In the genomic region with DNA sequence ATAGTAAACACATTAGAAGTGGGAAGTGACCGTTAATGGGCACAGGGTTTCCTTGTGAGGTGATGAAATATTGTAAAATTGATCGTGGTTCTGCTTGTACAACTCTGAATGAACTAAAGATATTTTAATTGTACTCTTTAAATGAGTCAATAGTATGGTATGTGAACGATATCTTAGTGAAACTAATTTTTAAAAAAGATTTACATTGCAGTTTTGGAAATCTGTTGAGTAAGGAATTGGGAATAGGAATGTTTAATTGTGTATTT, we compare ENCODE assay signal across 10 cellular contexts. TPM values are rescaled to one million over a fixed set of nuclear protein-coding genes. Genes with fewer than 3 reads are reported as not detected.
DNase-seq lines count a peak whose midpoint lies in the region; ATAC-seq and TF ChIP-seq lines count a peak whose summit lies in the region.
"Had no signal": no experiment of that assay in that cellular context is flagged by ENCODE, and none has a peak within 500 bp of the region (broad histone marks: within the 10 kb centered on the region; RNA-seq: fewer than 3 reads in every experiment).

No MANE protein-coding gene starts in this region.

- H3K4me2 ChIP-seq in HCT116 (ENCODE audit: low read length), result peak overlapping the region; percentile 82
- no peak overlapping the region for H3K4me2 ChIP-seq in mesenchymal stem cell (ENCODE audit: low read length, poor library complexity, severe bottlenecking)

- POLR2A ChIA-PET in HCT116 (lab: Charles Lee), result no interaction called here
- POLR2A ChIA-PET in activated naive CD8-positive, alpha-beta T cell treated with anti-CD3 and anti-CD28 coated beads, Interleukin-2, amount 10 ng/mL, durations not matched to agents 7 days and 5 days (lab: Charles Lee), result no interaction called here

- H3K9ac ChIP-seq in HCT116 (ENCODE audit: low read length) (0 out of 2 replicates have a peak overlapping the region, but pooled peaks have one; percentile 93), mesenchymal stem cell (ENCODE audit: low read length) (peak overlapping the region; percentile 98)

- CTCF ChIA-PET in HCT116 (lab: Charles Lee), result no interaction called here

- H3K9me2 ChIP-seq in HCT116 (ENCODE audit: insufficient read depth), result no peaks in the 10 kb centered on the region

- peak overlapping the region; percentile 96 for H3K4me3 Mint-ChIP-seq in activated naive CD8-positive, alpha-beta T cell treated with anti-CD3 and anti-CD28 coated beads, Interleukin-2, amount 10 ng/mL, durations not matched to agents 7 days and 5 days

- H4K20me1 ChIP-seq in HCT116 (ENCODE audit: insufficient read depth), result no peaks in the 10 kb centered on the region

- H3K36me3 Mint-ChIP-seq in activated naive CD8-positive, alpha-beta T cell treated with anti-CD3 and anti-CD28 coated beads, Interleukin-2, amount 10 ng/mL, durations not matched to agents 7 days and 5 days, result peaks cover 14% of the 10 kb centered on the region

- no peak overlapping the region for H2BK120ac ChIP-seq in mesenchymal stem cell (ENCODE audit: low read depth, low read length)

- H4K8ac ChIP-seq in mesenchymal stem cell (ENCODE audit: low read length), result no peak overlapping the region

- H3K18ac ChIP-seq in mesenchymal stem cell (ENCODE audit: low read depth in 1 of 2, low read length in 2 of 2), result no peak overlapping the region

- intact Hi-C loops in HCT116 (cut with micrococcal nuclease), result no loop called here
- intact Hi-C loops in gastrocnemius medialis (cut with DNase I; ENCODE audit: low total_unique reads), result loop anchor here (5.0 kb wide), 2 partner anchors 129 to 161 kb away; partner anchors contain the start of genes BBOF1 and ENTPD5

- H3K9me3 Mint-ChIP-seq in activated naive CD8-positive, alpha-beta T cell treated with anti-CD3 and anti-CD28 coated beads, Interleukin-2, amount 10 ng/mL, durations not matched to agents 7 days and 5 days, result no peaks in the 10 kb centered on the region

- H3K27me3 ChIP-seq in BE2C (no peaks in the 10 kb centered on the region), HCT116 (ENCODE audit: insufficient read depth, low read length) (no peaks in the 10 kb centered on the region), mesenchymal stem cell (ENCODE audit: control insufficient read depth in 1 of 2, insufficient read depth in 1 of 2, low read length in 2 of 2) (no peaks in the 10 kb centered on the region), gastrocnemius medialis (no peaks in the 10 kb centered on the region)

- WGBS in mesenchymal stem cell, result 68% methylated on average over 3 of the region's 3 CpGs

- no peak overlapping the region for H3K4ac ChIP-seq in mesenchymal stem cell (ENCODE audit: low read depth in 1 of 2, low read length in 2 of 2)

- H3K9me3 ChIP-seq in BE2C, result no peaks in the 10 kb centered on the region
- H3K9me3 ChIP-seq in HCT116 (ENCODE audit: control insufficient read depth in 1 of 2, insufficient read depth in 1 of 2, low read depth in 1 of 2, low read length in 2 of 2), result no peaks in the 10 kb centered on the region
- H3K9me3 ChIP-seq in mesenchymal stem cell (ENCODE audit: control insufficient read depth, low read length), result no peaks in the 10 kb centered on the region
- no peaks in the 10 kb centered on the region for H3K9me3 ChIP-seq in gastrocnemius medialis

- H2AFZ ChIP-seq in HCT116 (ENCODE audit: low read depth, low read length, poor library complexity, severe bottlenecking) (no peak overlapping the region), mesenchymal stem cell (ENCODE audit: low read depth, low read length) (no peak overlapping the region)

- H3K36me3 ChIP-seq in BE2C, result peaks cover 8% of the 10 kb centered on the region
- H3K36me3 ChIP-seq in HCT116 (ENCODE audit: control insufficient read depth in 1 of 2, insufficient read depth in 2 of 2, low read length in 2 of 2), result peaks cover 4 to 7% of the 10 kb centered on the region in 2 experiments; a peak in 1 of 4 replicates
- H3K36me3 ChIP-seq in mesenchymal stem cell (ENCODE audit: control insufficient read depth in 1 of 2, insufficient read depth in 2 of 2, low read depth in 1 of 2, low read length in 2 of 2), result peaks cover 0 to 5% of the 10 kb centered on the region in 2 experiments
- peaks cover 0 to 4% of the 10 kb centered on the region in 2 donors for H3K36me3 ChIP-seq in gastrocnemius medialis

- H3K27ac Mint-ChIP-seq in activated naive CD8-positive, alpha-beta T cell treated with anti-CD3 and anti-CD28 coated beads, Interleukin-2, amount 10 ng/mL, durations not matched to agents 7 days and 5 days, result peak overlapping the region; percentile 97

- BruUV-seq in HCT116 (replicated peaks; lab: Mats Ljungman, UMichigan), result no TSS peak

- H3K79me1 ChIP-seq in mesenchymal stem cell (replicated peaks; ENCODE audit: low read length, poor library complexity, severe bottlenecking), result peaks cover 3% of the 10 kb centered on the region

- no peaks in the 10 kb centered on the region for H3K27me3 Mint-ChIP-seq in activated naive CD8-positive, alpha-beta T cell treated with anti-CD3 and anti-CD28 coated beads, Interleukin-2, amount 10 ng/mL, durations not matched to agents 7 days and 5 days

- H3K14ac ChIP-seq in mesenchymal stem cell (ENCODE audit: low read length in 2 of 2), result no peak overlapping the region

- H3K79me2 ChIP-seq in HCT116 (ENCODE audit: insufficient read depth, low read length), result peaks cover 66% of the 10 kb centered on the region

- no peak overlapping the region for H2BK15ac ChIP-seq in mesenchymal stem cell (ENCODE audit: low read depth, poor library complexity, severe bottlenecking)

- no peak for TF ChIP-seq RAD21 in HCT116 (IDR thresholded peaks at IDR 0.05; ENCODE audit: low read depth)

- H3K4me3 ChIP-seq in BE2C (ENCODE audit: low read depth, low read length) (peak overlapping the region; percentile 98; the same call in 1 of the 2 replicates), HCT116 (replicated peaks in 1 of 2; ENCODE audit: low read depth in 1 of 2, low read length in 2 of 2) (peak overlapping the region; percentile 97 to 98), mesenchymal stem cell (ENCODE audit: insufficient read depth in 1 of 2, low read depth in 1 of 2, low read length in 2 of 2) (peak overlapping the region in 1 of 2 experiments; percentile 86), gastrocnemius medialis (peak overlapping the region in 1 of 4 donors; percentile 82)

- DNase-seq in BE2C, result no peak
- no peak for DNase-seq in HCT116 (ENCODE audit: low read depth, low spot score)
- no peak for DNase-seq in activated naive CD8-positive, alpha-beta T cell treated with anti-CD3 and anti-CD28 coated beads, Interleukin-2, amount 10 ng/mL, durations not matched to agents 7 days and 5 days
- DNase-seq in mesenchymal stem cell, result peak; percentile 40
- no peak for DNase-seq in NCI-H82 (lab: John Stamatoyannopoulos, UW)
- DNase-seq in gastrocnemius medialis, result no peak
- DNase-seq in DMS53 (lab: John Stamatoyannopoulos, UW), result no peak
- DNase-seq: hypothalamus, NCI-H2029 had no signal

- no peak overlapping the region for H2BK5ac ChIP-seq in mesenchymal stem cell (ENCODE audit: low read depth, low read length, poor library complexity, severe bottlenecking)

- in situ Hi-C loops in gastrocnemius medialis (cut with MboI; ENCODE audit: low sequenced_read_pairs in 4 of 4), result no loop called here

- no peak overlapping the region for H2BK12ac ChIP-seq in mesenchymal stem cell (ENCODE audit: low read length in 2 of 2)

- TF ChIP-seq POLR2A in HCT116 (IDR thresholded peaks at IDR 0.05; ENCODE audit: borderline replicate concordance, extremely low read depth, insufficient read depth, insufficient read length) (no peak), gastrocnemius medialis (IDR thresholded peaks at IDR 0.05) (no peak)

- no peak overlapping the region for H2AK5ac ChIP-seq in mesenchymal stem cell (ENCODE audit: low read length, severe bottlenecking)

- no peak overlapping the region for H4K91ac ChIP-seq in mesenchymal stem cell (ENCODE audit: low read length)

- H3K4me1 ChIP-seq in BE2C (peaks cover 6% of the 10 kb centered on the region; the same call in 1 of the 2 replicates), HCT116 (ENCODE audit: control insufficient read depth in 1 of 2, insufficient read depth in 2 of 2, low read length in 2 of 2) (peaks cover 9 to 27% of the 10 kb centered on the region in 2 experiments), mesenchymal stem cell (ENCODE audit: control insufficient read depth, insufficient read depth, low read depth, low read length) (peaks cover 2% of the 10 kb centered on the region), gastrocnemius medialis (peaks cover 30 to 31% of the 10 kb centered on the region in 2 donors)

- H3K23ac ChIP-seq in mesenchymal stem cell (ENCODE audit: low read length in 2 of 2), result no peak overlapping the region

- RAD21 ChIA-PET in HCT116 (lab: Charles Lee; ENCODE audit: low non-redundant PET in 1 of 2, low total read pairs in 2 of 2, uncharacterized antibody in 2 of 2, unreplicated experiment in 2 of 2), result no interaction called here

- TF ChIP-seq CTCF in BE2C (IDR thresholded peaks at IDR 0.05; ENCODE audit: low read depth, low read length) (no peak), HCT116 (IDR thresholded peaks at IDR 0.05 in 2 of 3, conservative IDR thresholded peaks at IDR 0.05 in 1 of 3; ENCODE audit: borderline replicate concordance in 1 of 3, insufficient read depth in 1 of 3, low read depth in 2 of 3, low read length in 2 of 3) (no peak), gastrocnemius medialis (IDR thresholded peaks at IDR 0.05 in 4 of 5, conservative IDR thresholded peaks at IDR 0.05 in 1 of 5) (no peak)

- no peak for ATAC-seq in HCT116
- ATAC-seq in activated naive CD8-positive, alpha-beta T cell treated with anti-CD3 and anti-CD28 coated beads, Interleukin-2, amount 10 ng/mL, durations not matched to agents 7 days and 5 days (ENCODE audit: low read depth), result no peak
- ATAC-seq in gastrocnemius medialis, result no peak
- ATAC-seq in HG03135 (IDR thresholded peaks at IDR 0.05; ENCODE audit: unreplicated experiment), result no peak

- H3K27ac ChIP-seq in HCT116 (ENCODE audit: low read depth, low read length), result no peak overlapping the region
- H3K27ac ChIP-seq in mesenchymal stem cell (ENCODE audit: low read length, poor library complexity, severe bottlenecking), result no peak overlapping the region
- peak overlapping the region in 1 of 4 donors; percentile 84 for H3K27ac ChIP-seq in gastrocnemius medialis

- H3K4me1 Mint-ChIP-seq in activated naive CD8-positive, alpha-beta T cell treated with anti-CD3 and anti-CD28 coated beads, Interleukin-2, amount 10 ng/mL, durations not matched to agents 7 days and 5 days, result peaks cover 48% of the 10 kb centered on the region

RNA-seq across cellular contexts. Expression of gene ZNF410, which starts 1.7 kb away (rescaled TPM):
- 66.0 TPM for polyA plus RNA-seq in BE2C (2012; ENCODE audit: insufficient read depth, insufficient read length, low read depth)
- total RNA-seq in HCT116 (2021; ENCODE audit: unreplicated experiment) (37.6 TPM), gastrocnemius medialis (10 to 100 TPM; 22.6 to 33.2 (median 24.0) TPM)
- 19.0 and 24.7 TPM in 2 replicates for polyA plus RNA-seq in HCT116 (2012)
- 10 to 100 TPM; 53.3 to 56.5 TPM for total RNA-seq in activated naive CD8-positive, alpha-beta T cell treated with anti-CD3 and anti-CD28 coated beads, Interleukin-2, amount 10 ng/mL, durations not matched to agents 7 days and 5 days
- polyA plus RNA-seq in mesenchymal stem cell (2013, experiment 1 of 2), result 19.6 TPM
- 20.9 TPM for polyA plus RNA-seq in mesenchymal stem cell (2013, experiment 2 of 2)

RNA-seq across cellular contexts. Expression of gene PTGR2, which starts 36.8 kb away (rescaled TPM):
- 3.4 TPM for polyA plus RNA-seq in BE2C (2012; ENCODE audit: insufficient read depth, insufficient read length, low read depth)
- total RNA-seq in HCT116 (2021; ENCODE audit: unreplicated experiment) (22.1 TPM), gastrocnemius medialis (10 to 100 TPM in 2 of 4 donors, 1 to 10 TPM in 2; 5.6 to 15.7 (median 9.9) TPM)
- 4.5 and 6.4 TPM in 2 replicates for polyA plus RNA-seq in HCT116 (2012)
- total RNA-seq in activated naive CD8-positive, alpha-beta T cell treated with anti-CD3 and anti-CD28 coated beads, Interleukin-2, amount 10 ng/mL, durations not matched to agents 7 days and 5 days, result 1 to 10 TPM; 3.4 to 3.6 TPM
- 4.0 TPM for polyA plus RNA-seq in mesenchymal stem cell (2013, experiment 1 of 2)
- polyA plus RNA-seq in mesenchymal stem cell (2013, experiment 2 of 2), result 3.8 TPM
